Comparison of ENCODE assay signal across 22 cellular contexts in genomic region chr4:8136972-8137710, GRCh38. TPM values are rescaled to one million over a fixed set of nuclear protein-coding genes. Genes with fewer than 3 reads are reported as not detected.
"Had no signal": no experiment of that assay in that cellular context is flagged by ENCODE, and none has a peak within 500 bp of the region (broad histone marks: within the 10 kb centered on the region; RNA-seq: fewer than 3 reads in every experiment).

No MANE protein-coding gene starts in this region.

- H3K27ac ChIP-seq: KMS-11 had no signal

- H3K4me3 ChIP-seq: K562 had no signal

- ATAC-seq: K562 had no signal

- H3K9ac ChIP-seq: KMS-11, SK-N-SH had no signal

- H3K4me2 ChIP-seq: KMS-11, SK-N-SH had no signal

- H3K9me3 ChIP-seq: SK-N-SH had no signal

- DNase-seq: Kasumi-1, MM.1S, NCI-H1092 treated with DMSO at 0.1 percent for 48 hours, NCI-H1436, NCI-H187, NCI-H2029, NCI-H2081 treated with DMSO at 0.1 percent for 48 hours, NCI-H2171, NCI-H226, NCI-H446, NCI-H510A, NCI-H524 treated with DMSO at 0.1 percent for 48 hours, NCI-H69, NCI-H774, RPMI8226, SHP77, SK-N-SH, SW 1271 had no signal

- H3K27ac Mint-ChIP-seq: IgD-negative memory B cell had no signal

RNA-seq across cellular contexts. Expression of gene ABLIM2, which starts 21.5 kb away (rescaled TPM):
- total RNA-seq: K562, M059J had no signal
- polyA plus RNA-seq: K562 had no signal
